Comparison of ENCODE assay signal across 1 cellular context in the genomic region with DNA sequence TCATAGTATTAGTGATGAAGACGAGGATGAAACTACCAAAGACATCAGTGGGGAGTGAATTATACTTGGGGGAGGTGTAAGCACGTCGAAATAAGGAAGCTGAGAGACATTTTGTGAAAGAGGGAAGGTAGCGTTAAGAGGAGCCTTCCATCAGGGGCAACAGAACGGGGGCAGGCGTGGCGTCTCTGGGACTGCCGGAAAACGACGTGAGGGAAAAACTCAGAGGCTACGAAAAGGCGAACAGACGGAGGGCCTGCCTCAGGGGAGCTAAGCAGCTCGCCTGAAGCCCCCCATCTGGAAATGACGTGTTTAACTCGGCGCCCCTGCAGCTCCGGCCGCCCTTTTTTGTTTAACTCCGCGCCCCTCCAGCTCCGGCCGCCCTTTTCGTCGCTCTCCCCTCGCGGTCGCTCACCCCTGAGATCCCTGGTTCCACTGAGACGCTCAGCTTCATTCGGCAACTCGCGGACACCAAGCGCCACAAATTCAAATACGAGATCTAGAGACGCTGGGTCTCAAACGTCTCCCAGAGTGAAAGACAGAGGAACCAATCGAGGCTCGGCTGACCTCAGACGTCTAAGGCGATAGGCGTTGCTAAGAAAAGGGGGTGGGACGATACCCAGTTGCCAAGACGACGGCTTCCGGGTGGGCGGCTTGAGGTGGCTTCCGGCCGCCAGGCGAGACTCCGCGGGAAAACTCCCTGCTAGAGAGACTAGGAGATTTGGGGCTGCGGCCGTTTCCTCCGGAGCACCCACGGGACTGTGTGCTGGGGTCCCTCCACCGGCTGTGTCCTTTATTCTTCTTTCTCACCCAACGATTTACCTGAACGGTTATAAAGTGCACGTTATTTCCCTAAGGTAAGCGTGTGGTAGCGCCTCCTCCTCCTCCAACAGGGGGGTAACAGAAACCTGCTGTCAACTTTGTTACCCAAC.
TF ChIP-seq lines count a peak whose summit lies in the region.

No MANE protein-coding gene starts in this region.

TF ChIP-seq in GM23338, 12 proteins besides CTCF, POLR2A, EP300 and RAD21 (continued from another document):
- TF ChIP-seq, protein P1, sequence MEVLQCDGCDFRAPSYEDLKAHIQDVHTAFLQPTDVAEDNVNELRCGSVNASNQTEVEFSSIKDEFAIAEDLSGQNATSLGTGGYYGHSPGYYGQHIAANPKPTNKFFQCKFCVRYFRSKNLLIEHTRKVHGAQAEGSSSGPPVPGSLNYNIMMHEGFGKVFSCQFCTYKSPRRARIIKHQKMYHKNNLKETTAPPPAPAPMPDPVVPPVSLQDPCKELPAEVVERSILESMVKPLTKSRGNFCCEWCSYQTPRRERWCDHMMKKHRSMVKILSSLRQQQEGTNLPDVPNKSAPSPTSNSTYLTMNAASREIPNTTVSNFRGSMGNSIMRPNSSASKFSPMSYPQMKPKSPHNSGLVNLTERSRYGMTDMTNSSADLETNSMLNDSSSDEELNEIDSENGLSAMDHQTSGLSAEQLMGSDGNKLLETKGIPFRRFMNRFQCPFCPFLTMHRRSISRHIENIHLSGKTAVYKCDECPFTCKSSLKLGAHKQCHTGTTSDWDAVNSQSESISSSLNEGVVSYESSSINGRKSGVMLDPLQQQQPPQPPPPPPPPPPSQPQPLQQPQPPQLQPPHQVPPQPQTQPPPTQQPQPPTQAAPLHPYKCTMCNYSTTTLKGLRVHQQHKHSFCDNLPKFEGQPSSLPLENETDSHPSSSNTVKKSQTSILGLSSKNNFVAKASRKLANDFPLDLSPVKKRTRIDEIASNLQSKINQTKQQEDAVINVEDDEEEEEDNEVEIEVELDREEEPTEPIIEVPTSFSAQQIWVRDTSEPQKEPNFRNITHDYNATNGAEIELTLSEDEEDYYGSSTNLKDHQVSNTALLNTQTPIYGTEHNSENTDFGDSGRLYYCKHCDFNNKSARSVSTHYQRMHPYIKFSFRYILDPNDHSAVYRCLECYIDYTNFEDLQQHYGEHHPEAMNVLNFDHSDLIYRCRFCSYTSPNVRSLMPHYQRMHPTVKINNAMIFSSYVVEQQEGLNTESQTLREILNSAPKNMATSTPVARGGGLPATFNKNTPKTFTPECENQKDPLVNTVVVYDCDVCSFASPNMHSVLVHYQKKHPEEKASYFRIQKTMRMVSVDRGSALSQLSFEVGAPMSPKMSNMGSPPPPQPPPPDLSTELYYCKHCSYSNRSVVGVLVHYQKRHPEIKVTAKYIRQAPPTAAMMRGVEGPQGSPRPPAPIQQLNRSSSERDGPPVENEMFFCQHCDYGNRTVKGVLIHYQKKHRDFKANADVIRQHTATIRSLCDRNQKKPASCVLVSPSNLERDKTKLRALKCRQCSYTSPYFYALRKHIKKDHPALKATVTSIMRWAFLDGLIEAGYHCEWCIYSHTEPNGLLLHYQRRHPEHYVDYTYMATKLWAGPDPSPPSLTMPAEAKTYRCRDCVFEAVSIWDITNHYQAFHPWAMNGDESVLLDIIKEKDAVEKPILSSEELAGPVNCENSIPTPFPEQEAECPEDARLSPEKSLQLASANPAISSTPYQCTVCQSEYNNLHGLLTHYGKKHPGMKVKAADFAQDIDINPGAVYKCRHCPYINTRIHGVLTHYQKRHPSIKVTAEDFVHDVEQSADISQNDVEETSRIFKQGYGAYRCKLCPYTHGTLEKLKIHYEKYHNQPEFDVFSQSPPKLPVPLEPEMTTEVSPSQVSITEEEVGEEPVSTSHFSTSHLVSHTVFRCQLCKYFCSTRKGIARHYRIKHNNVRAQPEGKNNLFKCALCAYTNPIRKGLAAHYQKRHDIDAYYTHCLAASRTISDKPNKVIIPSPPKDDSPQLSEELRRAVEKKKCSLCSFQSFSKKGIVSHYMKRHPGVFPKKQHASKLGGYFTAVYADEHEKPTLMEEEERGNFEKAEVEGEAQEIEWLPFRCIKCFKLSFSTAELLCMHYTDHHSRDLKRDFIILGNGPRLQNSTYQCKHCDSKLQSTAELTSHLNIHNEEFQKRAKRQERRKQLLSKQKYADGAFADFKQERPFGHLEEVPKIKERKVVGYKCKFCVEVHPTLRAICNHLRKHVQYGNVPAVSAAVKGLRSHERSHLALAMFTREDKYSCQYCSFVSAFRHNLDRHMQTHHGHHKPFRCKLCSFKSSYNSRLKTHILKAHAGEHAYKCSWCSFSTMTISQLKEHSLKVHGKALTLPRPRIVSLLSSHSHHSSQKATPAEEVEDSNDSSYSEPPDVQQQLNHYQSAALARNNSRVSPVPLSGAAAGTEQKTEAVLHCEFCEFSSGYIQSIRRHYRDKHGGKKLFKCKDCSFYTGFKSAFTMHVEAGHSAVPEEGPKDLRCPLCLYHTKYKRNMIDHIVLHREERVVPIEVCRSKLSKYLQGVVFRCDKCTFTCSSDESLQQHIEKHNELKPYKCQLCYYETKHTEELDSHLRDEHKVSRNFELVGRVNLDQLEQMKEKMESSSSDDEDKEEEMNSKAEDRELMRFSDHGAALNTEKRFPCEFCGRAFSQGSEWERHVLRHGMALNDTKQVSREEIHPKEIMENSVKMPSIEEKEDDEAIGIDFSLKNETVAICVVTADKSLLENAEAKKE (CRISPR knock-in tag; IDR thresholded peaks at IDR 0.05): no peak
- TF ChIP-seq CREB1 (CRISPR knock-in tag; IDR thresholded peaks at IDR 0.05; ENCODE audit: low read depth): peak; percentile 83
- peak; percentile 78 for TF ChIP-seq POLR2AphosphoS5 (IDR thresholded peaks at IDR 0.05; ENCODE audit: low read depth)
- no peak for TF ChIP-seq STAT1 (IDR thresholded peaks at IDR 0.05; ENCODE audit: unreplicated experiment)
- TF ChIP-seq, protein P2, sequence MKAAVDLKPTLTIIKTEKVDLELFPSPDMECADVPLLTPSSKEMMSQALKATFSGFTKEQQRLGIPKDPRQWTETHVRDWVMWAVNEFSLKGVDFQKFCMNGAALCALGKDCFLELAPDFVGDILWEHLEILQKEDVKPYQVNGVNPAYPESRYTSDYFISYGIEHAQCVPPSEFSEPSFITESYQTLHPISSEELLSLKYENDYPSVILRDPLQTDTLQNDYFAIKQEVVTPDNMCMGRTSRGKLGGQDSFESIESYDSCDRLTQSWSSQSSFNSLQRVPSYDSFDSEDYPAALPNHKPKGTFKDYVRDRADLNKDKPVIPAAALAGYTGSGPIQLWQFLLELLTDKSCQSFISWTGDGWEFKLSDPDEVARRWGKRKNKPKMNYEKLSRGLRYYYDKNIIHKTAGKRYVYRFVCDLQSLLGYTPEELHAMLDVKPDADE (IDR thresholded peaks at IDR 0.05): no peak; the same call in 1 of the 2 replicates
